Comparison of ENCODE assay signal across 16 cellular contexts in the genomic region with DNA sequence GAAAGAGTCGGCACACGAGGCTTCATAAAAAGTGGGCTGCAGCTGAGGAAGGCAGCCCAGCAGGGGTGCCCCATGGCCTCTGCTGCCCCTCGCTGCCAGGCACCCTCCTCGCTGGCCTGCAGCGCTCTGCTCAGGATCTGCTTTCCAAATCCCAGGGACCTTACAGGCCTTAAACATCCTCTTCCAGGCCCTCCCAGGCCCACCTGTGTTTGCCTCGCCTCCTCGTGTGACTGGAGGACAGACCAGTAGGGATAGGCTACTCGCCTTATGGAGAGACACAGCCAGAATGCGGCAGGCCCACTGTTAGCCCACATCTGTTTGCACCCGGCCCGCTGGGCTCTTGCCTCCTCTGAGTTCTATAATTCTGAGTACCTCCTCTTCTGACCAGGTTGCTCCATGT.
DNase-seq lines count a peak whose midpoint lies in the region; ATAC-seq, FAIRE-seq and TF ChIP-seq lines count a peak whose summit lies in the region.
"Had no signal": no experiment of that assay in that cellular context is flagged by ENCODE, and none has a peak within 500 bp of the region (broad histone marks: within the 10 kb centered on the region; RNA-seq: fewer than 3 reads in every experiment).

No MANE protein-coding gene starts in this region.

- ATAC-seq in heart left ventricle: peak in 3 of 4 donors; percentile 10 to 16 (median 16)
- ATAC-seq in right cardiac atrium: no peak
- no peak for ATAC-seq in Panc1
- no peak for ATAC-seq in left lung
- ATAC-seq in pancreas: no peak
- ATAC-seq: CD8-positive, alpha-beta T cell had no signal

- H3K4me3 ChIP-seq in heart left ventricle: no peak overlapping the region
- no peak overlapping the region for H3K4me3 ChIP-seq in right cardiac atrium (ENCODE audit: low read length)
- no peak overlapping the region for H3K4me3 ChIP-seq in Panc1 (ENCODE audit: low read depth in 2 of 2, low read length in 2 of 2)
- no peak overlapping the region for H3K4me3 ChIP-seq in left lung
- no peak overlapping the region for H3K4me3 ChIP-seq in pancreas
- H3K4me3 ChIP-seq: GM23248, SJSA1 had no signal

- DNase-seq in heart left ventricle: no peak
- no peak for DNase-seq in right cardiac atrium
- DNase-seq in Panc1 (ENCODE audit: low read depth, low spot score): no peak
- DNase-seq in epithelial cell of prostate (ENCODE audit: low read depth, low spot score): no peak
- no peak for DNase-seq in left lung
- no peak for DNase-seq in pancreas
- no peak for DNase-seq in NAMALWA (ENCODE audit: low spot score)
- DNase-seq: DMS79 treated with DMSO at 0.1 percent for 48 hours, KBM-7, NCI-H446 had no signal

- no peak for TF ChIP-seq POLR2A in heart left ventricle (IDR thresholded peaks at IDR 0.05)

- H3K27me3 ChIP-seq in heart left ventricle (no peaks in the 10 kb centered on the region), right cardiac atrium (ENCODE audit: control insufficient read depth, insufficient read depth) (no peaks in the 10 kb centered on the region), Panc1 (ENCODE audit: control insufficient read depth, insufficient read depth, low read length) (no peaks in the 10 kb centered on the region), left lung (no peaks in the 10 kb centered on the region), pancreas (no peaks in the 10 kb centered on the region)
- H3K27me3 ChIP-seq: SJSA1 had no signal

- 89 to 91% (median 89%) methylated on average over 9 to 11 of the region's 11 CpGs for WGBS in heart left ventricle, 4 donors
- 89% methylated on average over 11 of the region's 11 CpGs for WGBS in right cardiac atrium
- 88 to 89% methylated on average over 11 of the region's 11 CpGs for WGBS in pancreas, 2 donors

- H3K9me3 ChIP-seq in heart left ventricle (no peaks in the 10 kb centered on the region), right cardiac atrium (ENCODE audit: control insufficient read depth, low read length) (no peaks in the 10 kb centered on the region), Panc1 (ENCODE audit: control insufficient read depth, insufficient read depth, low read depth, low read length) (no peaks in the 10 kb centered on the region), left lung (no peaks in the 10 kb centered on the region), pancreas (no peaks in the 10 kb centered on the region)
- H3K9me3 ChIP-seq: SJSA1 had no signal

- intact Hi-C loops in heart left ventricle (cut with DNase I) (no loop called here), right cardiac atrium (cut with DNase I) (no loop called here), Panc1 (cut with micrococcal nuclease; ENCODE audit: unreplicated experiment) (loop anchor here (10.0 kb wide), 1 partner anchor 104 kb away; no protein-coding TSS in a partner anchor), left lung (cut with DNase I) (no loop called here), pancreas (cut with DNase I) (no loop called here)

- no TSS peak for BruUV-seq in Panc1 (replicated peaks; lab: Mats Ljungman, UMichigan)

- in situ Hi-C loops in Panc1 (cut with HindIII; ENCODE audit: low pct_unique_long_range_greater_than_20kb, low sequenced_read_pairs): no loop called here

- POLR2A ChIA-PET in Panc1 (lab: Charles Lee): no interaction called here

- no peak for FAIRE-seq in pancreas (lab: Jason Lieb, UNC)
- FAIRE-seq: D721Med, G401.6, GM12891 had no signal

- no peak for TF ChIP-seq CTCF in heart left ventricle (IDR thresholded peaks at IDR 0.05)
- TF ChIP-seq CTCF in Panc1 (IDR thresholded peaks at IDR 0.05): no peak
- TF ChIP-seq CTCF in left lung (IDR thresholded peaks at IDR 0.05): no peak
- no peak for TF ChIP-seq CTCF in pancreas (IDR thresholded peaks at IDR 0.05)

- H3K4me1 ChIP-seq in heart left ventricle: peaks cover 0 to 7% (median 0%) of the 10 kb centered on the region in 12 donors
- H3K4me1 ChIP-seq in right cardiac atrium (ENCODE audit: control insufficient read depth, insufficient read depth, low read length): no peaks in the 10 kb centered on the region
- peaks cover 23% of the 10 kb centered on the region for H3K4me1 ChIP-seq in Panc1 (ENCODE audit: control insufficient read depth, insufficient read depth, low read length)
- no peaks in the 10 kb centered on the region for H3K4me1 ChIP-seq in left lung
- no peaks in the 10 kb centered on the region for H3K4me1 ChIP-seq in pancreas

- no peaks in the 10 kb centered on the region for H3K36me3 ChIP-seq in heart left ventricle
- H3K36me3 ChIP-seq in Panc1 (ENCODE audit: control insufficient read depth, insufficient read depth, low read length): no peaks in the 10 kb centered on the region
- no peaks in the 10 kb centered on the region for H3K36me3 ChIP-seq in left lung
- no peaks in the 10 kb centered on the region for H3K36me3 ChIP-seq in pancreas
- H3K36me3 ChIP-seq: SJSA1 had no signal

- H3K27ac ChIP-seq in heart left ventricle (no peak overlapping the region), right cardiac atrium (ENCODE audit: low read length) (no peak overlapping the region), Panc1 (ENCODE audit: low read length) (peak overlapping the region; percentile 80), epithelial cell of prostate (peak overlapping the region; percentile 44), left lung (no peak overlapping the region), pancreas (no peak overlapping the region)

- CTCF ChIA-PET in Panc1 (lab: Charles Lee): no interaction called here

Comparison
In these comparisons a context has a peak if more than half of its experiments do, and no peak if none do; other contexts are left out.
1. ATAC-seq: peak in heart left ventricle (3 of 4); none in right cardiac atrium (0 of 2), Panc1 (single experiment), left lung (single experiment) and pancreas (0 of 4).
2. H3K27ac ChIP-seq: peak in Panc1 (single experiment) and epithelial cell of prostate (single experiment); none in heart left ventricle (0 of 12), right cardiac atrium (single experiment), left lung (0 of 2) and pancreas (0 of 4).